Comparison of ENCODE assay signal across 26 cellular contexts in genomic region chr4:56307423-56307822, GRCh38.
DNase-seq lines count a peak whose midpoint lies in the region; ATAC-seq and FAIRE-seq lines count a peak whose summit lies in the region.
"Had no signal": no experiment of that assay in that cellular context is flagged by ENCODE, and none has a peak within 500 bp of the region (broad histone marks: within the 10 kb centered on the region; RNA-seq: fewer than 3 reads in every experiment).

No MANE protein-coding gene starts in this region.

- peak; percentile 91 for FAIRE-seq in RCC 7860 (lab: Jason Lieb, UNC)
- FAIRE-seq: H54, kidney, small intestine, TTC549 had no signal

- no peak for ATAC-seq in HG03342 (IDR thresholded peaks at IDR 0.05; ENCODE audit: unreplicated experiment)
- no peak for ATAC-seq in T-cell (replicated peaks in 1 of 4)
- ATAC-seq: activated CD8-positive, alpha-beta memory T cell treated with anti-CD3 and anti-CD28 coated beads, Interleukin-2, amount 10 ng/mL, durations not matched to agents 7 days and 5 days; Right ventricle myocardium inferior had no signal

- H3K27ac ChIP-seq in epithelial cell of prostate = peak overlapping the region; percentile 26
- H3K27ac ChIP-seq: hepatocyte, prostate gland, tibial artery had no signal

- no peaks in the 10 kb centered on the region for H3K27me3 Mint-ChIP-seq in T-cell

- H3K4me1 Mint-ChIP-seq in T-cell = no peaks in the 10 kb centered on the region
- H3K4me1 Mint-ChIP-seq: activated CD8-positive, alpha-beta memory T cell treated with anti-CD3 and anti-CD28 coated beads, Interleukin-2, amount 10 ng/mL, durations not matched to agents 7 days and 5 days; CD14-positive monocyte had no signal

- CTCF ChIA-PET in T-cell (lab: Charles Lee) = no interaction called here

- POLR2A ChIA-PET in T-cell (lab: Charles Lee) = no interaction called here

- DNase-seq in ELR (ENCODE audit: low read depth) (peak; percentile 11), RCC 7860 (ENCODE audit: low spot score) (peak; percentile 90), epithelial cell of prostate (ENCODE audit: low read depth, low spot score) (peak; percentile 66), myocyte (ENCODE audit: low read depth) (peak; percentile 7), GM19240 (ENCODE audit: insufficient read length, low spot score) (no peak), NCI-H1105 treated with DMSO at 0.1 percent for 48 hours (lab: John Stamatoyannopoulos, UW) (no peak), T-cell (no peak)
- DNase-seq: activated CD4-positive, alpha-beta T cell treated with anti-CD3 and anti-CD28 coated beads for 48 hours; activated CD8-positive, alpha-beta memory T cell treated with anti-CD3 and anti-CD28 coated beads, Interleukin-2, amount 10 ng/mL, durations not matched to agents 7 days and 5 days; GDM1; kidney; NCI-H1417 treated with DMSO at 0.1 percent for 48 hours; NCI-H524; stimulated activated naive CD4-positive, alpha-beta T cell; SW 1271; tibial artery had no signal

- no peaks in the 10 kb centered on the region for H3K36me3 Mint-ChIP-seq in T-cell
- H3K36me3 Mint-ChIP-seq: activated CD8-positive, alpha-beta memory T cell treated with anti-CD3 and anti-CD28 coated beads, Interleukin-2, amount 10 ng/mL, durations not matched to agents 7 days and 5 days; CD14-positive monocyte had no signal

- H3K9me3 Mint-ChIP-seq in T-cell = no peaks in the 10 kb centered on the region
- H3K9me3 Mint-ChIP-seq: activated T-helper 1 cell treated with anti-CD3 and anti-CD28 coated beads, Interleukin-12 subunit alpha, Interleukin-12 subunit beta, Interleukin-2, Interleukin-4 antibody, amounts not matched to agents 30 ng/mL and 10 ng/mL and 1 ng/mL, durations not matched to agents 14 hours and 24 hours and 36 hours; nephron had no signal

- H3K27ac Mint-ChIP-seq in T-cell = no peak overlapping the region
- H3K27ac Mint-ChIP-seq: activated CD8-positive, alpha-beta memory T cell treated with anti-CD3 and anti-CD28 coated beads, Interleukin-2, amount 10 ng/mL, durations not matched to agents 7 days and 5 days; activated T-helper 1 cell treated with anti-CD3 and anti-CD28 coated beads, Interleukin-12 subunit alpha, Interleukin-12 subunit beta, Interleukin-2, Interleukin-4 antibody, amounts not matched to agents 30 ng/mL and 10 ng/mL and 1 ng/mL, durations not matched to agents 14 hours and 24 hours and 36 hours; nephron had no signal

- no peak overlapping the region for H3K4me3 Mint-ChIP-seq in T-cell
- H3K4me3 Mint-ChIP-seq: activated CD8-positive, alpha-beta memory T cell treated with anti-CD3 and anti-CD28 coated beads, Interleukin-2, amount 10 ng/mL, durations not matched to agents 7 days and 5 days; activated T-helper 1 cell treated with anti-CD3 and anti-CD28 coated beads, Interleukin-12 subunit alpha, Interleukin-12 subunit beta, Interleukin-2, Interleukin-4 antibody, amounts not matched to agents 30 ng/mL and 10 ng/mL and 1 ng/mL, durations not matched to agents 14 hours and 24 hours and 36 hours; CD14-positive monocyte; nephron had no signal

Comparison
In these comparisons a context has a peak if more than half of its experiments do, and no peak if none do; other contexts are left out.
1. DNase-seq: peak in ELR (single experiment), RCC 7860 (single experiment), epithelial cell of prostate (single experiment) and myocyte (single experiment); none in GM19240 (single experiment), NCI-H1105 treated with DMSO at 0.1 percent for 48 hours (single experiment) and T-cell (0 of 34).